In genomic region chr17:41338961-41339485, GRCh38 we compare ENCODE assay signal across 12 cellular contexts. TPM values are rescaled to one million over a fixed set of nuclear protein-coding genes. Genes with fewer than 3 reads are reported as not detected.
A peak's percentile ranks its signal among the peaks of the same experiment; 100 is the strongest.
DNase-seq lines count a peak whose midpoint lies in the region; ATAC-seq, FAIRE-seq and TF ChIP-seq lines count a peak whose summit lies in the region.
"Had no signal": no experiment of that assay in that cellular context is flagged by ENCODE, and none has a peak within 500 bp of the region (broad histone marks: within the 10 kb centered on the region; RNA-seq: fewer than 3 reads in every experiment).

No MANE protein-coding gene starts in this region.

- H3K27me3 Mint-ChIP-seq in CD4-positive, alpha-beta T cell: no peaks in the 10 kb centered on the region
- H3K27me3 Mint-ChIP-seq in activated CD8-positive, alpha-beta T cell treated with anti-CD3 and anti-CD28 coated beads for 36 hours: no peaks in the 10 kb centered on the region

- H3K9me3 ChIP-seq in CD4-positive, alpha-beta T cell (ENCODE audit: control insufficient read depth, low read length): no peaks in the 10 kb centered on the region

- peak overlapping the region; percentile 94 for H3K27ac Mint-ChIP-seq in CD4-positive, alpha-beta T cell
- peak overlapping the region; percentile 53 for H3K27ac Mint-ChIP-seq in activated CD8-positive, alpha-beta T cell treated with anti-CD3 and anti-CD28 coated beads for 36 hours

- POLR2A ChIA-PET in CD4-positive, alpha-beta T cell (lab: Charles Lee): interaction anchor here (0.6 to 5.6 kb wide), 7 partner anchors 8 to 1016 kb away, joined by 3 to 61 read pairs (median 3); partner anchors contain the start of gene KRTAP16-1
- POLR2A ChIA-PET in activated CD8-positive, alpha-beta T cell treated with anti-CD3 and anti-CD28 coated beads for 36 hours (lab: Charles Lee): interaction anchor here (0.7 kb wide), 1 partner anchor 64 kb away, joined by 3 read pairs; no protein-coding TSS in a partner anchor

- peaks cover 88% of the 10 kb centered on the region for H3K4me1 Mint-ChIP-seq in CD4-positive, alpha-beta T cell (ENCODE audit: low read depth)
- H3K4me1 Mint-ChIP-seq in activated CD8-positive, alpha-beta T cell treated with anti-CD3 and anti-CD28 coated beads for 36 hours (ENCODE audit: low read depth): peaks cover 67% of the 10 kb centered on the region

- intact Hi-C loops in CD4-positive, alpha-beta T cell (cut with DNase I, micrococcal nuclease): loop anchor here in 1 of 2 experiments (1.0 to 5.0 kb wide), 3 partner anchors 31 to 208 kb away; no protein-coding TSS in a partner anchor
- intact Hi-C loops in activated CD8-positive, alpha-beta T cell treated with anti-CD3 and anti-CD28 coated beads for 36 hours (cut with micrococcal nuclease): loop anchor here (5.0 kb wide), 1 partner anchor 432 kb away; no protein-coding TSS in a partner anchor

- peaks cover 22% of the 10 kb centered on the region for H3K36me3 Mint-ChIP-seq in CD4-positive, alpha-beta T cell (ENCODE audit: low read depth)
- peaks cover 2% of the 10 kb centered on the region for H3K36me3 Mint-ChIP-seq in activated CD8-positive, alpha-beta T cell treated with anti-CD3 and anti-CD28 coated beads for 36 hours (ENCODE audit: low read depth)

- no peak for FAIRE-seq in frontal cortex (lab: Jason Lieb, UNC)

- no peaks in the 10 kb centered on the region for H3K27me3 ChIP-seq in CD4-positive, alpha-beta T cell (ENCODE audit: control insufficient read depth, insufficient read depth, low read length)
- H3K27me3 ChIP-seq: dorsolateral prefrontal cortex had no signal

- DNase-seq in CD4-positive, alpha-beta T cell: peak in 4 of 10 experiments; percentile 25 to 62 (median 26)
- DNase-seq in activated CD8-positive, alpha-beta T cell treated with anti-CD3 and anti-CD28 coated beads for 36 hours: peak; percentile 52
- DNase-seq in islet precursor cell (peak; percentile 21), omental fat pad (ENCODE audit: low spot score) (no peak), frontal cortex (ENCODE audit: low spot score in 2 of 2) (no peak)
- DNase-seq: dorsolateral prefrontal cortex, NCI-H146 had no signal

- TF ChIP-seq CTCF in CD4-positive, alpha-beta T cell (IDR thresholded peaks at IDR 0.05): no peak
- no peak for TF ChIP-seq CTCF in activated CD8-positive, alpha-beta T cell treated with anti-CD3 and anti-CD28 coated beads for 36 hours (IDR thresholded peaks at IDR 0.05)
- no peak for TF ChIP-seq CTCF in omental fat pad (IDR thresholded peaks at IDR 0.05)

- ATAC-seq in CD4-positive, alpha-beta T cell (ENCODE audit: poor library complexity): peak; percentile 83
- ATAC-seq in GM21786 (IDR thresholded peaks at IDR 0.05; ENCODE audit: unreplicated experiment): peak; percentile 44
- ATAC-seq in activated CD8-positive, alpha-beta T cell treated with anti-CD3 and anti-CD28 coated beads for 36 hours: peak; percentile 65
- ATAC-seq in omental fat pad (ENCODE audit: low FRiP score): no peak
- ATAC-seq in HG03196 (IDR thresholded peaks at IDR 0.05; ENCODE audit: unreplicated experiment): no peak
- ATAC-seq in GM18502 (IDR thresholded peaks at IDR 0.05; ENCODE audit: poor library complexity, unreplicated experiment): no peak

- CTCF ChIA-PET in CD4-positive, alpha-beta T cell (lab: Charles Lee): interaction anchor here (1.1 to 3.0 kb wide), 3 partner anchors 17 to 310 kb away, joined by 3 to 15 read pairs (median 4); no protein-coding TSS in a partner anchor
- CTCF ChIA-PET in activated CD8-positive, alpha-beta T cell treated with anti-CD3 and anti-CD28 coated beads for 36 hours (lab: Charles Lee): interaction anchor here (0.8 to 2.1 kb wide), 3 partner anchors 16 to 211 kb away, joined by 4 to 13 read pairs (median 5); no protein-coding TSS in a partner anchor

- H3K27ac ChIP-seq in CD4-positive, alpha-beta T cell (ENCODE audit: low read depth, low read length): peak overlapping the region; percentile 87
- H3K27ac ChIP-seq: dorsolateral prefrontal cortex had no signal

- H3K9me3 Mint-ChIP-seq in CD4-positive, alpha-beta T cell: peaks cover 3% of the 10 kb centered on the region
- H3K9me3 Mint-ChIP-seq in activated CD8-positive, alpha-beta T cell treated with anti-CD3 and anti-CD28 coated beads for 36 hours: peaks cover 8% of the 10 kb centered on the region

- peak overlapping the region; percentile 23 for H3K4me3 Mint-ChIP-seq in CD4-positive, alpha-beta T cell
- H3K4me3 Mint-ChIP-seq in activated CD8-positive, alpha-beta T cell treated with anti-CD3 and anti-CD28 coated beads for 36 hours: no peak overlapping the region

RNA-seq across cellular contexts. Expression of gene KRT33A, which starts 11.6 kb away (rescaled TPM):
- total RNA-seq in CD4-positive, alpha-beta T cell: not detected
- not detected for total RNA-seq in activated CD8-positive, alpha-beta T cell treated with anti-CD3 and anti-CD28 coated beads for 36 hours
- total RNA-seq in omental fat pad (not detected), frontal cortex (not detected)
- total RNA-seq: dorsolateral prefrontal cortex; mucosa of gallbladder; T-helper 2 cell treated with Interferon-gamma antibody and Interleukin-4, amounts not matched to agents 100 ng/mL and 5 ng/mL, for 36 hours had no signal

RNA-seq across cellular contexts. Expression of gene KRTAP17-1, which starts 23.5 kb away (rescaled TPM):
- not detected for total RNA-seq in CD4-positive, alpha-beta T cell
- total RNA-seq in activated CD8-positive, alpha-beta T cell treated with anti-CD3 and anti-CD28 coated beads for 36 hours: not detected
- total RNA-seq in omental fat pad (not detected), frontal cortex (not detected)
- total RNA-seq: dorsolateral prefrontal cortex; mucosa of gallbladder; T-helper 2 cell treated with Interferon-gamma antibody and Interleukin-4, amounts not matched to agents 100 ng/mL and 5 ng/mL, for 36 hours had no signal

RNA-seq across cellular contexts. Expression of gene KRTAP16-1, which starts 29.9 kb away (rescaled TPM):
- total RNA-seq in CD4-positive, alpha-beta T cell: 1 to 10 TPM; 1.0 to 1.1 TPM
- total RNA-seq in activated CD8-positive, alpha-beta T cell treated with anti-CD3 and anti-CD28 coated beads for 36 hours: not detected
- total RNA-seq in omental fat pad: not detected
- not detected for total RNA-seq in frontal cortex
- total RNA-seq: dorsolateral prefrontal cortex; mucosa of gallbladder; T-helper 2 cell treated with Interferon-gamma antibody and Interleukin-4, amounts not matched to agents 100 ng/mL and 5 ng/mL, for 36 hours had no signal

RNA-seq across cellular contexts. Expression of gene KRT33B, which starts 30.6 kb away (rescaled TPM):
- not detected for total RNA-seq in CD4-positive, alpha-beta T cell
- not detected for total RNA-seq in activated CD8-positive, alpha-beta T cell treated with anti-CD3 and anti-CD28 coated beads for 36 hours
- not detected for total RNA-seq in omental fat pad
- not detected for total RNA-seq in frontal cortex
- total RNA-seq: mucosa of gallbladder; T-helper 2 cell treated with Interferon-gamma antibody and Interleukin-4, amounts not matched to agents 100 ng/mL and 5 ng/mL, for 36 hours had no signal

RNA-seq across cellular contexts. Expression of gene KRTAP29-1, which starts 36.4 kb away (rescaled TPM):
- not detected for total RNA-seq in CD4-positive, alpha-beta T cell
- not detected for total RNA-seq in activated CD8-positive, alpha-beta T cell treated with anti-CD3 and anti-CD28 coated beads for 36 hours
- total RNA-seq in omental fat pad (not detected), frontal cortex (not detected)
- total RNA-seq: dorsolateral prefrontal cortex; mucosa of gallbladder; T-helper 2 cell treated with Interferon-gamma antibody and Interleukin-4, amounts not matched to agents 100 ng/mL and 5 ng/mL, for 36 hours had no signal

Comparison
In these comparisons a context has a peak if more than half of its experiments do, and no peak if none do; other contexts are left out.
1. ATAC-seq: peak in CD4-positive, alpha-beta T cell (single experiment), GM21786 (single experiment) and activated CD8-positive, alpha-beta T cell treated with anti-CD3 and anti-CD28 coated beads for 36 hours (single experiment); none in omental fat pad (single experiment), HG03196 (single experiment) and GM18502 (single experiment).
2. DNase-seq: peak in activated CD8-positive, alpha-beta T cell treated with anti-CD3 and anti-CD28 coated beads for 36 hours (single experiment) and islet precursor cell (single experiment); none in omental fat pad (single experiment) and frontal cortex (0 of 2).